11 cellular contexts compared by ENCODE assay signal in genomic region chr11:61245564-61245963, GRCh38. TPM values are rescaled to one million over a fixed set of nuclear protein-coding genes. Genes with fewer than 3 reads are reported as not detected.
"Had no signal": no experiment of that assay in that cellular context is flagged by ENCODE, and none has a peak within 500 bp of the region (broad histone marks: within the 10 kb centered on the region; RNA-seq: fewer than 3 reads in every experiment).

No MANE protein-coding gene starts in this region.

RNA-seq across cellular contexts. Expression of gene PGA5, which starts 4.6 kb away (rescaled TPM):
- total RNA-seq: OCI-LY7, PC-9, Peyer's patch, Right ventricle myocardium superior, RPMI7951, SJCRH30, SJSA1, SK-MEL-5, T-cell had no signal
- polyA plus RNA-seq: SK-N-SH had no signal

RNA-seq across cellular contexts. Expression of gene PGA4, which starts 23.4 kb away (rescaled TPM):
- total RNA-seq: OCI-LY7, PC-9, Peyer's patch, Right ventricle myocardium inferior, RPMI7951, SJCRH30, SJSA1, SK-MEL-5, T-cell had no signal
- polyA plus RNA-seq: SK-N-SH had no signal

RNA-seq across cellular contexts. Expression of gene PGA3, which starts 42.2 kb away (rescaled TPM):
- total RNA-seq: OCI-LY7, PC-9, Peyer's patch, Right ventricle myocardium superior, RPMI7951, SJCRH30, SJSA1, SK-MEL-5, T-cell had no signal
- polyA plus RNA-seq: SK-N-SH had no signal

RNA-seq across cellular contexts. Expression of gene VWCE, which starts 49.6 kb away (rescaled TPM):
- total RNA-seq: RPMI7951 had no signal
